ENCODE assay signal across 8 cellular contexts in the genomic region with DNA sequence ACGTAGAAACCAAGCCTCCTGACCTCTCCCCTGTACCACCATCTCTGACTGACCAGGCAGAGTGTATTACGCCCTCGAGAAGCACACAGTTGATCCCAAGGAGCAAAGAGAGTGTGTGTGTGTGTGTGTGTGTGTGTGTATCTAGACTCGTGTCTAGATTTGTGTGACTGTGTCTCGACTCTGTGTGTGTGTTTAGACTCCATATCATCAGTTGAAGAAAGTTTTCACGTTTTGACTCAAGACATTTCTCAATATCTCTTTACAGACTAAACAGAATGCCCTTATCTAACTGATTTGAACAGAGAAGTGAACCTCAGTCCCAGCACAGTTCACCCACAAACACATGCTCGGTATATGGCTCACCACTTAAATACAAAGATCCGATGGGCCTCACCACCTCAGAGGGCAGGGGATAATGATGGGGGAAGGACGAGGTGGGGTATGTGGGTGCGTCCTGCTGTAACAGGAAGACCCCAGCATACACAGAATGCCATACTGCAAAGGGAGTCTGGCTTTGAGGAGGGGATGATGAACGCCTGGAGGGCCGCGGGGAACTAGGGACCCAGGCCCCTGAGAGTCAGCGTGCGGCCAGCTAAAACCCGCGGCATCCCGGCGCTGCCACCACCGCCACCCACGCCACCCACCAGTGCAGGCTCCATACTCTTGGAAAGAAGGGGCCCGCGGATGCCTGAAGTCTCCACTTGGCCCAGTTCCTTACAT. TPM values are rescaled to one million over a fixed set of nuclear protein-coding genes. Genes with fewer than 3 reads are reported as not detected.
DNase-seq lines count a peak whose midpoint lies in the region; FAIRE-seq and TF ChIP-seq lines count a peak whose summit lies in the region.

No MANE protein-coding gene starts in this region.

- H3T11ph ChIP-seq in H9 (ENCODE audit: low read length) = no peak overlapping the region

- no peak overlapping the region for H2BK120ac ChIP-seq in H9 (ENCODE audit: low read depth, low read length, poor library complexity, severe bottlenecking)

- no CpG with 5 or more reads among the region's 23 CpGs for WGBS in H9 (ENCODE audit: extremely low coverage, insufficient read length, low lambda C conversion rate)

- H3K23ac ChIP-seq in H9 (ENCODE audit: insufficient read length, low read depth, low read length) = peak overlapping the region; percentile 40

- no peaks in the 10 kb centered on the region; the same call in 1 of the 2 replicates for H3K4me1 ChIP-seq in H9 (ENCODE audit: insufficient read depth, low read length)
- H3K4me1 ChIP-seq in astrocyte (ENCODE audit: insufficient read depth, low read length) = peaks cover 8% of the 10 kb centered on the region

- no peaks in the 10 kb centered on the region for H3K79me1 ChIP-seq in H9 (ENCODE audit: insufficient read depth, low read depth, low read length, poor library complexity, severe bottlenecking)

- peaks cover 8% of the 10 kb centered on the region for H3K23me2 ChIP-seq in H9 (ENCODE audit: insufficient read length, low read depth, low read length, poor library complexity, severe bottlenecking)

- H3K36me3 ChIP-seq in astrocyte (ENCODE audit: insufficient read depth, low read length) = peaks cover 12% of the 10 kb centered on the region

- peaks cover 28 to 31% (median 30%) of the 10 kb centered on the region in 3 experiments for H3K36me3 Mint-ChIP-seq in H9 (ENCODE audit: insufficient read depth in 1 of 3, low read depth in 3 of 3)
- H3K36me3 Mint-ChIP-seq in astrocyte (ENCODE audit: low read depth, unreplicated experiment) = peaks cover 20% of the 10 kb centered on the region

- no peak overlapping the region for H3K56ac ChIP-seq in H9 (ENCODE audit: insufficient read length, low read depth, low read length)

- H2BK12ac ChIP-seq in H9 (ENCODE audit: insufficient read length, low read depth, low read length) = no peak overlapping the region

- H2BK15ac ChIP-seq in H9 (ENCODE audit: low read depth, low read length) = no peak overlapping the region

- H3K4ac ChIP-seq in H9 (ENCODE audit: low read depth, low read length) = no peak overlapping the region

- peak overlapping the region; percentile 43 for H3K14ac ChIP-seq in H9 (ENCODE audit: insufficient read depth, low read length)

- no peak for TF ChIP-seq CTCF in H9 (conservative IDR thresholded peaks at IDR 0.05)
- no peak for TF ChIP-seq CTCF in astrocyte (IDR thresholded peaks at IDR 0.05; ENCODE audit: insufficient read depth, low read depth, low read length)

- DNase-seq in NCI-H2171 treated with DMSO at 0.1 percent for 48 hours (lab: John Stamatoyannopoulos, UW) = peak; percentile 11
- DNase-seq in NCI-H2171 (lab: John Stamatoyannopoulos, UW) = no peak
- no peak for DNase-seq in H9
- DNase-seq in NCI-H69 (lab: John Stamatoyannopoulos, UW) = peak; percentile 42
- peak; percentile 38 for DNase-seq in astrocyte (ENCODE audit: low read depth)
- peak; percentile 59 for DNase-seq in iris pigment epithelial cell (ENCODE audit: low read depth)
- DNase-seq in stimulated activated CD4-positive, alpha-beta T cell treated with anti-CD3 and anti-CD28 coated beads, Interleukin-1b, Interleukin-23, amount 100 ng/mL, for 24 hours (ENCODE audit: low read depth in 4 of 4, low spot score in 1 of 4) = peak in 3 of 4 experiments; percentile 2 to 21 (median 8)
- DNase-seq in mesenteric fat pad (ENCODE audit: low spot score) = no peak

- H3K4me2 ChIP-seq in H9 (ENCODE audit: insufficient read depth, insufficient read length, low read length) (peak overlapping the region; percentile 98), astrocyte (ENCODE audit: low read length) (peak overlapping the region; percentile 97)

- H2AFZ ChIP-seq in H9 (ENCODE audit: low read length) (no peak overlapping the region), astrocyte (ENCODE audit: low read depth, low read length) (peak overlapping the region; percentile 74)

- H3K79me2 ChIP-seq in H9 (ENCODE audit: insufficient read depth, low read length) = peaks cover 3% of the 10 kb centered on the region; the same call in 1 of the 2 replicates
- peaks cover 59% of the 10 kb centered on the region for H3K79me2 ChIP-seq in astrocyte (ENCODE audit: insufficient read depth, low read length)

- H3K18ac ChIP-seq in H9 (ENCODE audit: insufficient read length, low read depth, low read length) = no peak overlapping the region

- peaks cover 14 to 18% of the 10 kb centered on the region in 2 experiments for H3K4me1 Mint-ChIP-seq in H9
- peaks cover 19% of the 10 kb centered on the region for H3K4me1 Mint-ChIP-seq in astrocyte (ENCODE audit: low read depth, unreplicated experiment)

- no peak overlapping the region for H2BK20ac ChIP-seq in H9 (ENCODE audit: low read depth, low read length, poor library complexity, severe bottlenecking)

- no peaks in the 10 kb centered on the region for H3K9me3 ChIP-seq in H9 (ENCODE audit: control insufficient read depth, low read depth, low read length)
- H3K9me3 ChIP-seq in astrocyte (ENCODE audit: insufficient read depth, low read depth, low read length) = no peaks in the 10 kb centered on the region

- no peak for FAIRE-seq in astrocyte (lab: Jason Lieb, UNC)

- H3K9me3 Mint-ChIP-seq in H9 = peaks cover 6 to 9% of the 10 kb centered on the region in 2 experiments
- H3K9me3 Mint-ChIP-seq in astrocyte (ENCODE audit: unreplicated experiment) = peaks cover 8% of the 10 kb centered on the region

- H3K27me3 ChIP-seq in H9 (ENCODE audit: insufficient read depth, low read length) (no peaks in the 10 kb centered on the region), astrocyte (ENCODE audit: insufficient read depth, low read length) (no peaks in the 10 kb centered on the region)

- H3K4me3 Mint-ChIP-seq in H9 (peak overlapping the region; percentile 95 to 100), astrocyte (ENCODE audit: unreplicated experiment) (peak overlapping the region; percentile 86)

- H3K27ac Mint-ChIP-seq in H9 (peak overlapping the region in 2 of 3 experiments; percentile 7 to 19; a peak in 4 of 7 replicates), astrocyte (ENCODE audit: unreplicated experiment) (peak overlapping the region; percentile 87)

- H3K9ac ChIP-seq in H9 (ENCODE audit: extremely low read depth, insufficient read length, low read length) (peak overlapping the region; percentile 76), astrocyte (ENCODE audit: low read length) (peak overlapping the region; percentile 91)

- no peak overlapping the region for H2AK5ac ChIP-seq in H9 (ENCODE audit: insufficient read length, low read length)

- H3K27me3 Mint-ChIP-seq in H9 (ENCODE audit: low read depth) (no peaks in the 10 kb centered on the region; the same call in 1 of the 2 replicates), astrocyte (ENCODE audit: low read depth, unreplicated experiment) (no peaks in the 10 kb centered on the region)

- H4K5ac ChIP-seq in H9 (ENCODE audit: insufficient read length, low read depth, low read length) = no peak overlapping the region

- no peaks in the 10 kb centered on the region for H4K20me1 ChIP-seq in H9 (ENCODE audit: control insufficient read depth, insufficient read depth, insufficient read length)
- peaks cover 42% of the 10 kb centered on the region for H4K20me1 ChIP-seq in astrocyte (ENCODE audit: insufficient read depth, low read length)

- H3K27ac ChIP-seq in H9 (ENCODE audit: insufficient read length, low read depth, low read length) (no peak overlapping the region), astrocyte (ENCODE audit: low read depth, low read length) (peak overlapping the region; percentile 77)

- H2BK5ac ChIP-seq in H9 (ENCODE audit: insufficient read length, low read length) = no peak overlapping the region

- no peak overlapping the region for H4K91ac ChIP-seq in H9 (ENCODE audit: insufficient read length, low read depth, low read length)

- no peak overlapping the region for H4K8ac ChIP-seq in H9 (replicated peaks; ENCODE audit: insufficient read length, low read depth, low read length)

- H3K4me3 ChIP-seq in astrocyte (ENCODE audit: insufficient read depth, low read depth, low read length) = peak overlapping the region; percentile 92

RNA-seq across cellular contexts. Expression of a gene that starts 0.8 kb away (rescaled TPM):
- total RNA-seq in H9 (2021) = 114 and 121 TPM in 2 replicates
- total RNA-seq in astrocyte = 121 and 130 TPM in 2 replicates
- total RNA-seq in mesenteric fat pad = 41.1 TPM

RNA-seq across cellular contexts. Expression of a gene that starts 38.0 kb away (rescaled TPM):
- total RNA-seq in H9 (2021) (37.0 and 37.3 TPM in 2 replicates), astrocyte (43.3 and 44.3 TPM in 2 replicates), mesenteric fat pad (27.3 TPM)

Comparison
In these comparisons a context has a peak if more than half of its experiments do, and no peak if none do; other contexts are left out.
1. DNase-seq: peak in NCI-H2171 treated with DMSO at 0.1 percent for 48 hours (single experiment), NCI-H69 (single experiment), astrocyte (single experiment), iris pigment epithelial cell (single experiment) and stimulated activated CD4-positive, alpha-beta T cell treated with anti-CD3 and anti-CD28 coated beads, Interleukin-1b, Interleukin-23, amount 100 ng/mL, for 24 hours (3 of 4); none in NCI-H2171 (single experiment), H9 (single experiment) and mesenteric fat pad (single experiment).